In the genomic region with DNA sequence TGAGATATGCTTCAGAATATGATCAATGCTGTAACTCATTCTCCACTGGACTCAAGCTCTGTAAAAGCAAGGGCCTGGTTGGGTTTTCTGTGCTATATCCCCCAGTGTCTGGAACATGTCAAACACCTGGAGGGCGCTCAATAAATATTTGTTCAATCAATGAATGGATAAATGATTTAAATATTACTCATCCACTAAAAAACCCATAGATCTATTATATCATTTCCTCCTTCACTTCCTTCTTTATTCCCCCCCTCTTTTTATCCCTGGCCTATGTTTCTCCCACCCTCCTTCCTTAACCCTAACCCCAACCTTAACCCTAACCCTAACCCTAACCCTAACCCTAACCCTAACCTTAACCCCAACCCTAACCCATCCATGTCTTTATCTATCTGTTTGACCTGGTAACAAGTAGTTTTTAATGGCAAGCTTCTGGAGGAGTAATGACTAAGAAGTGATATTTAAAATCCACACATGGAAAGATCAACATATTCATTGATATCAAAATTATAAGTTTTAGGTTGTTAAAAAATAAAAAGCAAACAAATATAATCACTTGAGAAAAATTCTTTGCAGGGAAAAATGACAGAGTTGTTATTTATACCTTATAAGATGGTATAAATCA, we compare ENCODE assay signal across 1 cellular context.
TF ChIP-seq lines count a peak whose summit lies in the region.

No MANE protein-coding gene starts in this region.

TF ChIP-seq in K562, 482 proteins besides CTCF, POLR2A, EP300 and RAD21 (continued from another document):
- no peak for TF ChIP-seq ZNF277 (CRISPR knock-in tag; IDR thresholded peaks at IDR 0.05; ENCODE audit: borderline replicate concordance)
- peak; percentile 72 for TF ChIP-seq HNRNPK (IDR thresholded peaks at IDR 0.05; ENCODE audit: low read depth, low read length, poor library complexity, severe bottlenecking)
- TF ChIP-seq, protein P1, sequence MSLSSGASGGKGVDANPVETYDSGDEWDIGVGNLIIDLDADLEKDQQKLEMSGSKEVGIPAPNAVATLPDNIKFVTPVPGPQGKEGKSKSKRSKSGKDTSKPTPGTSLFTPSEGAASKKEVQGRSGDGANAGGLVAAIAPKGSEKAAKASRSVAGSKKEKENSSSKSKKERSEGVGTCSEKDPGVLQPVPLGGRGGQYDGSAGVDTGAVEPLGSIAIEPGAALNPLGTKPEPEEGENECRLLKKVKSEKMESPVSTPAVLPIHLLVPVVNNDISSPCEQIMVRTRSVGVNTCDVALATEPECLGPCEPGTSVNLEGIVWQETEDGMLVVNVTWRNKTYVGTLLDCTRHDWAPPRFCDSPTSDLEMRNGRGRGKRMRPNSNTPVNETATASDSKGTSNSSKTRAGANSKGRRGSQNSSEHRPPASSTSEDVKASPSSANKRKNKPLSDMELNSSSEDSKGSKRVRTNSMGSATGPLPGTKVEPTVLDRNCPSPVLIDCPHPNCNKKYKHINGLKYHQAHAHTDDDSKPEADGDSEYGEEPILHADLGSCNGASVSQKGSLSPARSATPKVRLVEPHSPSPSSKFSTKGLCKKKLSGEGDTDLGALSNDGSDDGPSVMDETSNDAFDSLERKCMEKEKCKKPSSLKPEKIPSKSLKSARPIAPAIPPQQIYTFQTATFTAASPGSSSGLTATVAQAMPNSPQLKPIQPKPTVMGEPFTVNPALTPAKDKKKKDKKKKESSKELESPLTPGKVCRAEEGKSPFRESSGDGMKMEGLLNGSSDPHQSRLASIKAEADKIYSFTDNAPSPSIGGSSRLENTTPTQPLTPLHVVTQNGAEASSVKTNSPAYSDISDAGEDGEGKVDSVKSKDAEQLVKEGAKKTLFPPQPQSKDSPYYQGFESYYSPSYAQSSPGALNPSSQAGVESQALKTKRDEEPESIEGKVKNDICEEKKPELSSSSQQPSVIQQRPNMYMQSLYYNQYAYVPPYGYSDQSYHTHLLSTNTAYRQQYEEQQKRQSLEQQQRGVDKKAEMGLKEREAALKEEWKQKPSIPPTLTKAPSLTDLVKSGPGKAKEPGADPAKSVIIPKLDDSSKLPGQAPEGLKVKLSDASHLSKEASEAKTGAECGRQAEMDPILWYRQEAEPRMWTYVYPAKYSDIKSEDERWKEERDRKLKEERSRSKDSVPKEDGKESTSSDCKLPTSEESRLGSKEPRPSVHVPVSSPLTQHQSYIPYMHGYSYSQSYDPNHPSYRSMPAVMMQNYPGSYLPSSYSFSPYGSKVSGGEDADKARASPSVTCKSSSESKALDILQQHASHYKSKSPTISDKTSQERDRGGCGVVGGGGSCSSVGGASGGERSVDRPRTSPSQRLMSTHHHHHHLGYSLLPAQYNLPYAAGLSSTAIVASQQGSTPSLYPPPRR (CRISPR knock-in tag; IDR thresholded peaks at IDR 0.05; ENCODE audit: borderline replicate concordance), result no peak
- TF ChIP-seq CREBBP (IDR thresholded peaks at IDR 0.05; ENCODE audit: low read depth, low read length), result peak; percentile 86
- TF ChIP-seq ZNF766 (CRISPR knock-in tag; conservative IDR thresholded peaks at IDR 0.05), result no peak
- TF ChIP-seq PML (IDR thresholded peaks at IDR 0.05; ENCODE audit: low read length), result no peak
- TF ChIP-seq ZNF384 (IDR thresholded peaks at IDR 0.05; ENCODE audit: low read depth, low read length), result no peak
- no peak for TF ChIP-seq ZBTB34 (CRISPR knock-in tag; IDR thresholded peaks at IDR 0.05)
- no peak for TF ChIP-seq POLR2AphosphoS2 (IDR thresholded peaks at IDR 0.05; ENCODE audit: low read length)
- peak; percentile 69 for TF ChIP-seq PCBP2 (IDR thresholded peaks at IDR 0.05; ENCODE audit: low read depth, low read length, poor library complexity, severe bottlenecking)
- TF ChIP-seq HIVEP1 (CRISPR knock-in tag; IDR thresholded peaks at IDR 0.05), result no peak
- no peak for TF ChIP-seq BCOR (IDR thresholded peaks at IDR 0.05)
- TF ChIP-seq, protein P2, sequence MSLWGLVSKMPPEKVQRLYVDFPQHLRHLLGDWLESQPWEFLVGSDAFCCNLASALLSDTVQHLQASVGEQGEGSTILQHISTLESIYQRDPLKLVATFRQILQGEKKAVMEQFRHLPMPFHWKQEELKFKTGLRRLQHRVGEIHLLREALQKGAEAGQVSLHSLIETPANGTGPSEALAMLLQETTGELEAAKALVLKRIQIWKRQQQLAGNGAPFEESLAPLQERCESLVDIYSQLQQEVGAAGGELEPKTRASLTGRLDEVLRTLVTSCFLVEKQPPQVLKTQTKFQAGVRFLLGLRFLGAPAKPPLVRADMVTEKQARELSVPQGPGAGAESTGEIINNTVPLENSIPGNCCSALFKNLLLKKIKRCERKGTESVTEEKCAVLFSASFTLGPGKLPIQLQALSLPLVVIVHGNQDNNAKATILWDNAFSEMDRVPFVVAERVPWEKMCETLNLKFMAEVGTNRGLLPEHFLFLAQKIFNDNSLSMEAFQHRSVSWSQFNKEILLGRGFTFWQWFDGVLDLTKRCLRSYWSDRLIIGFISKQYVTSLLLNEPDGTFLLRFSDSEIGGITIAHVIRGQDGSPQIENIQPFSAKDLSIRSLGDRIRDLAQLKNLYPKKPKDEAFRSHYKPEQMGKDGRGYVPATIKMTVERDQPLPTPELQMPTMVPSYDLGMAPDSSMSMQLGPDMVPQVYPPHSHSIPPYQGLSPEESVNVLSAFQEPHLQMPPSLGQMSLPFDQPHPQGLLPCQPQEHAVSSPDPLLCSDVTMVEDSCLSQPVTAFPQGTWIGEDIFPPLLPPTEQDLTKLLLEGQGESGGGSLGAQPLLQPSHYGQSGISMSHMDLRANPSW (CRISPR knock-in tag; IDR thresholded peaks at IDR 0.05), result no peak
- TF ChIP-seq ZNF253 (CRISPR knock-in tag; conservative IDR thresholded peaks at IDR 0.05), result no peak
- TF ChIP-seq ZNF274 (IDR thresholded peaks at IDR 0.05; ENCODE audit: borderline replicate concordance, low read depth, low read length), result no peak
